In genomic region chr17:49850772-49851386, GRCh38 we compare ENCODE assay signal across 8 cellular contexts. TPM values are rescaled to one million over a fixed set of nuclear protein-coding genes. Genes with fewer than 3 reads are reported as not detected.
DNase-seq lines count a peak whose midpoint lies in the region; ATAC-seq and TF ChIP-seq lines count a peak whose summit lies in the region.

No MANE protein-coding gene starts in this region.

- H3K9ac ChIP-seq in HCT116 (ENCODE audit: low read length) = no peak overlapping the region

- H3K9me2 ChIP-seq in HCT116 (ENCODE audit: insufficient read depth) = no peaks in the 10 kb centered on the region

- H4K20me1 ChIP-seq in HCT116 (ENCODE audit: insufficient read depth) = no peaks in the 10 kb centered on the region

- H3K79me2 ChIP-seq in HCT116 (ENCODE audit: insufficient read depth, low read length) = no peaks in the 10 kb centered on the region

- RAD21 ChIA-PET in HCT116 (lab: Charles Lee; ENCODE audit: low non-redundant PET in 1 of 2, low total read pairs in 2 of 2, uncharacterized antibody in 2 of 2, unreplicated experiment in 2 of 2) = no interaction called here

- POLR2A ChIA-PET in HCT116 (lab: Charles Lee) = no interaction called here

- no peak for TF ChIP-seq RAD21 in HCT116 (IDR thresholded peaks at IDR 0.05; ENCODE audit: low read depth)

- intact Hi-C loops in HCT116 (cut with micrococcal nuclease) = loop anchor here (1.0 kb wide), 1 partner anchor 284 kb away; no protein-coding TSS in a partner anchor
- intact Hi-C loops in left cardiac atrium (cut with DNase I) = loop anchor here (5.0 to 10.0 kb wide), 3 partner anchors 74 to 286 kb away; partner anchors contain the start of gene SLC35B1 (in 2 of the 2)
- intact Hi-C loops in gastrocnemius medialis (cut with DNase I; ENCODE audit: low total_unique reads) = loop anchor here (5.0 kb wide), 2 partner anchors 144 to 284 kb away; partner anchors contain the start of gene SLC35B1

- H3K27ac ChIP-seq in HCT116 (ENCODE audit: low read depth, low read length) (no peak overlapping the region; the same call in 1 of the 2 replicates), gastrocnemius medialis (peak overlapping the region in 3 of 4 donors; percentile 5 to 33 (median 28))

- no peaks in the 10 kb centered on the region for H3K27me3 ChIP-seq in HCT116 (ENCODE audit: insufficient read depth, low read length)
- no peaks in the 10 kb centered on the region for H3K27me3 ChIP-seq in gastrocnemius medialis

- no peak overlapping the region for H2AFZ ChIP-seq in HCT116 (ENCODE audit: low read depth, low read length, poor library complexity, severe bottlenecking)

- H3K4me3 ChIP-seq in HCT116 (replicated peaks in 1 of 2; ENCODE audit: low read depth in 1 of 2, low read length in 2 of 2) (peak overlapping the region in 1 of 2 experiments; percentile 52; a peak in 1 of 4 replicates), WI38 (ENCODE audit: low read depth, low read length) (peak overlapping the region; percentile 62), gastrocnemius medialis (peak overlapping the region; percentile 51 to 58 (median 57))

- no peak for TF ChIP-seq CTCF in HCT116 (IDR thresholded peaks at IDR 0.05 in 2 of 3, conservative IDR thresholded peaks at IDR 0.05 in 1 of 3; ENCODE audit: borderline replicate concordance in 1 of 3, insufficient read depth in 1 of 3, low read depth in 2 of 3, low read length in 2 of 3)
- no peak for TF ChIP-seq CTCF in WI38 (IDR thresholded peaks at IDR 0.05; ENCODE audit: low read depth, low read length)
- no peak for TF ChIP-seq CTCF in gastrocnemius medialis (IDR thresholded peaks at IDR 0.05 in 4 of 5, conservative IDR thresholded peaks at IDR 0.05 in 1 of 5)

- in situ Hi-C loops in gastrocnemius medialis (cut with MboI; ENCODE audit: low sequenced_read_pairs in 4 of 4) = loop anchor here in 1 of 4 donors (10.0 kb wide), 1 partner anchor 276 kb away; the partner anchor contains the start of gene NXPH3

- H3K36me3 ChIP-seq in HCT116 (ENCODE audit: control insufficient read depth in 1 of 2, insufficient read depth in 2 of 2, low read length in 2 of 2) (no peaks in the 10 kb centered on the region), gastrocnemius medialis (no peaks in the 10 kb centered on the region)

- CTCF ChIA-PET in HCT116 (lab: Charles Lee) = interaction anchor here (1.3 kb wide), 1 partner anchor 283 kb away, joined by 4 read pairs; no protein-coding TSS in a partner anchor

- DNase-seq in HCT116 (ENCODE audit: low read depth, low spot score) = no peak
- no peak for DNase-seq in left cardiac atrium
- DNase-seq in gastrocnemius medialis = no peak
- DNase-seq in NCI-H2227 treated with DMSO at 0.1 percent for 48 hours (lab: John Stamatoyannopoulos, UW) = no peak
- DNase-seq in NCI-H526 treated with DMSO at 0.1 percent for 48 hours (lab: John Stamatoyannopoulos, UW) = no peak

- H3K9me3 ChIP-seq in HCT116 (ENCODE audit: control insufficient read depth in 1 of 2, insufficient read depth in 1 of 2, low read depth in 1 of 2, low read length in 2 of 2) (no peaks in the 10 kb centered on the region), gastrocnemius medialis (no peaks in the 10 kb centered on the region)

- peak overlapping the region; percentile 66; the same call in 1 of the 2 replicates for H3K4me2 ChIP-seq in HCT116 (ENCODE audit: low read length)

- ATAC-seq in HCT116 = peak; percentile 8; the same call in 1 of the 2 replicates
- peak; percentile 31 to 41 for ATAC-seq in left cardiac atrium
- ATAC-seq in gastrocnemius medialis = peak; percentile 65 to 74
- no peak for ATAC-seq in HG02840 (IDR thresholded peaks at IDR 0.05; ENCODE audit: low FRiP score, unreplicated experiment)
- ATAC-seq in HG02870 (IDR thresholded peaks at IDR 0.05; ENCODE audit: unreplicated experiment) = no peak

- no TSS peak for BruUV-seq in HCT116 (replicated peaks; lab: Mats Ljungman, UMichigan)

- TF ChIP-seq POLR2A in HCT116 (IDR thresholded peaks at IDR 0.05; ENCODE audit: borderline replicate concordance, extremely low read depth, insufficient read depth, insufficient read length) (no peak), gastrocnemius medialis (IDR thresholded peaks at IDR 0.05) (no peak)

- H3K4me1 ChIP-seq in HCT116 (ENCODE audit: control insufficient read depth in 1 of 2, insufficient read depth in 2 of 2, low read length in 2 of 2) (peaks cover 0 to 8% of the 10 kb centered on the region in 2 experiments; a peak in 2 of 4 replicates), gastrocnemius medialis (peaks cover 16 to 18% of the 10 kb centered on the region in 2 donors)

TF ChIP-seq in HCT116, 20 proteins besides CTCF, POLR2A, EP300 and RAD21:
- TF ChIP-seq SRF (IDR thresholded peaks at IDR 0.05; ENCODE audit: low read depth) (no peak), SIN3A (IDR thresholded peaks at IDR 0.05; ENCODE audit: low read depth) (no peak), ZFX (IDR thresholded peaks at IDR 0.05) (no peak), ZNF274 (IDR thresholded peaks at IDR 0.05; ENCODE audit: low read depth, low read length) (no peak), FOSL1 (IDR thresholded peaks at IDR 0.05; ENCODE audit: low read depth) (no peak), MAX (IDR thresholded peaks at IDR 0.05) (no peak), SP1 (IDR thresholded peaks at IDR 0.05; ENCODE audit: low read depth) (no peak), EZH2phosphoT487 (IDR thresholded peaks at IDR 0.05; ENCODE audit: borderline replicate concordance) (no peak), REST (IDR thresholded peaks at IDR 0.05; ENCODE audit: low read depth) (no peak), CBX3 (IDR thresholded peaks at IDR 0.05; ENCODE audit: low read depth) (no peak), ELF1 (IDR thresholded peaks at IDR 0.05; ENCODE audit: borderline replicate concordance, low read depth) (no peak), TCF7L2 (IDR thresholded peaks at IDR 0.05; ENCODE audit: borderline replicate concordance, extremely low read depth, insufficient read depth, insufficient read length) (no peak), POLR2AphosphoS5 (IDR thresholded peaks at IDR 0.05; ENCODE audit: low read depth, low read length) (no peak; the same call in 1 of the 2 replicates), CEBPB (IDR thresholded peaks at IDR 0.05; ENCODE audit: low read depth) (no peak), JUND (IDR thresholded peaks at IDR 0.05) (no peak), ATF3 (IDR thresholded peaks at IDR 0.05) (no peak), EZH2 (IDR thresholded peaks at IDR 0.05) (no peak), EGR1 (IDR thresholded peaks at IDR 0.05; ENCODE audit: low read depth) (no peak), YY1 (IDR thresholded peaks at IDR 0.05; ENCODE audit: extremely low read depth, insufficient replicate concordance, low read depth, low read length) (no peak)
- TF ChIP-seq, protein P1, sequence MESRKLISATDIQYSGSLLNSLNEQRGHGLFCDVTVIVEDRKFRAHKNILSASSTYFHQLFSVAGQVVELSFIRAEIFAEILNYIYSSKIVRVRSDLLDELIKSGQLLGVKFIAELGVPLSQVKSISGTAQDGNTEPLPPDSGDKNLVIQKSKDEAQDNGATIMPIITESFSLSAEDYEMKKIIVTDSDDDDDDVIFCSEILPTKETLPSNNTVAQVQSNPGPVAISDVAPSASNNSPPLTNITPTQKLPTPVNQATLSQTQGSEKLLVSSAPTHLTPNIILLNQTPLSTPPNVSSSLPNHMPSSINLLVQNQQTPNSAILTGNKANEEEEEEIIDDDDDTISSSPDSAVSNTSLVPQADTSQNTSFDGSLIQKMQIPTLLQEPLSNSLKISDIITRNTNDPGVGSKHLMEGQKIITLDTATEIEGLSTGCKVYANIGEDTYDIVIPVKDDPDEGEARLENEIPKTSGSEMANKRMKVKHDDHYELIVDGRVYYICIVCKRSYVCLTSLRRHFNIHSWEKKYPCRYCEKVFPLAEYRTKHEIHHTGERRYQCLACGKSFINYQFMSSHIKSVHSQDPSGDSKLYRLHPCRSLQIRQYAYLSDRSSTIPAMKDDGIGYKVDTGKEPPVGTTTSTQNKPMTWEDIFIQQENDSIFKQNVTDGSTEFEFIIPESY (IDR thresholded peaks at IDR 0.05; ENCODE audit: extremely low read depth, insufficient replicate concordance, low read length) = no peak
TF ChIP-seq in HCT116: peak in this region for 0.

RNA-seq across cellular contexts. Expression of gene TAC4, which starts 3.0 kb away (rescaled TPM):
- total RNA-seq in HCT116 (2021; ENCODE audit: unreplicated experiment) = not detected
- 0.17 and 0.32 TPM in 2 replicates for polyA plus RNA-seq in HCT116 (2012)
- total RNA-seq in left cardiac atrium = not detected
- total RNA-seq in gastrocnemius medialis = not detected

Comparison
In these comparisons a context has a peak if more than half of its experiments do, and no peak if none do; other contexts are left out.
1. ATAC-seq: peak in HCT116 (single experiment), left cardiac atrium (2 of 2) and gastrocnemius medialis (2 of 2); none in HG02840 (single experiment) and HG02870 (single experiment).